Comparison of ENCODE assay signal across 28 cellular contexts in genomic region chr18:47729356-47729755, GRCh38.
"Had no signal": no experiment of that assay in that cellular context is flagged by ENCODE, and none has a peak within 500 bp of the region (broad histone marks: within the 10 kb centered on the region; RNA-seq: fewer than 3 reads in every experiment).

No MANE protein-coding gene starts in this region.

- ATAC-seq: activated CD4-positive, CD25-positive, alpha-beta regulatory T cell treated with anti-CD3 and anti-CD28 coated beads, Interleukin-2, amount 50 U/mL, for 24 hours; activated CD8-positive, alpha-beta T cell treated with anti-CD3 and anti-CD28 coated beads for 36 hours; activated naive CD4-positive, alpha-beta T cell treated with anti-CD3 and anti-CD28 coated beads, Interleukin-2, amount 50 U/mL, for 72 hours; activated T-cell treated with anti-CD3 and anti-CD28 coated beads, Interleukin-2, amount 50 U/mL, for 4 hours; activated T-helper 17 cell treated with anti-CD3 and anti-CD28 coated beads, Interleukin-2, amount 50 U/mL, for 72 hours; esophagus mucosa; foreskin keratinocyte; gastrocnemius medialis; T-helper 17 cell had no signal

- DNase-seq: activated B cell treated with CpG ODN at 0.5 μM for 24 hours; activated CD4-positive, alpha-beta T cell treated with anti-CD3 and anti-CD28 coated beads for 48 hours; activated CD4-positive, alpha-beta T cell treated with anti-CD3 and anti-CD28 coated beads, Interleukin-2, amount 50 U/mL, for 1 hour; activated CD4-positive, alpha-beta T cell treated with anti-CD3 and anti-CD28 coated beads, Interleukin-2, amount 50 U/mL, for 48 hours; activated CD8-positive, alpha-beta memory T cell treated with anti-CD3 and anti-CD28 coated beads for 24 hours; activated CD8-positive, alpha-beta T cell treated with anti-CD3 and anti-CD28 coated beads for 36 hours; activated effector memory CD4-positive, alpha-beta T cell treated with Interleukin-2 at 50 U/mL for 16 hours; activated gamma-delta T cell treated with Interleukin-2 at 50 U/mL for 16 hours; activated naive CD4-positive, alpha-beta T cell treated with Interleukin-2 at 50 U/mL for 16 hours; activated naive CD8-positive, alpha-beta T cell treated with anti-CD3 and anti-CD28 coated beads, Interleukin-2, amount 10 ng/mL, durations not matched to agents 7 days and 5 days; activated T-cell treated with anti-CD3 and anti-CD28 coated beads, Interleukin-2, amount 50 U/mL, for 4 hours; dorsolateral prefrontal cortex; effector memory CD4-positive, alpha-beta T cell; foreskin keratinocyte; gastrocnemius medialis; glutamatergic neuron; T-helper 1 cell; T-helper 17 cell; T1000; WERI-Rb-1 had no signal

- H3K4me1 ChIP-seq: ascending aorta, breast epithelium, foreskin keratinocyte, gastrocnemius medialis had no signal

- H3K36me3 ChIP-seq: ascending aorta, breast epithelium, cardiac muscle cell, gastrocnemius medialis, WERI-Rb-1 had no signal

- H3K27me3 ChIP-seq: ascending aorta, breast epithelium, cardiac muscle cell, foreskin keratinocyte had no signal

- H3K4me3 ChIP-seq: ascending aorta, breast epithelium, cardiac muscle cell, coronary artery, dorsolateral prefrontal cortex, gastrocnemius medialis had no signal

- H3K27ac ChIP-seq: ascending aorta, breast epithelium, cardiac muscle cell, coronary artery, dorsolateral prefrontal cortex, foreskin keratinocyte, gastrocnemius medialis, WERI-Rb-1 had no signal

- H3K9me3 ChIP-seq: ascending aorta, breast epithelium, gastrocnemius medialis had no signal
